8 cellular contexts compared by ENCODE assay signal in genomic region chr2:10408649-10409579, GRCh38. TPM values are rescaled to one million over a fixed set of nuclear protein-coding genes. Genes with fewer than 3 reads are reported as not detected.
DNase-seq lines count a peak whose midpoint lies in the region; ATAC-seq and TF ChIP-seq lines count a peak whose summit lies in the region.

No MANE protein-coding gene starts in this region.

- no peaks in the 10 kb centered on the region for H3K9me3 ChIP-seq in adipocyte (ENCODE audit: control insufficient read depth, low read length)
- no peaks in the 10 kb centered on the region for H3K9me3 ChIP-seq in left ventricle myocardium inferior (replicated peaks)

- peak; percentile 87 to 96 (median 96) for DNase-seq in NCI-H1417 (lab: John Stamatoyannopoulos, UW)
- DNase-seq in T follicular helper cell (ENCODE audit: low read depth): peak; percentile 72
- peak; percentile 89 for DNase-seq in adipocyte (ENCODE audit: low read depth)
- DNase-seq in left ventricle myocardium inferior: peak; percentile 67
- peak; percentile 91 for DNase-seq in retina
- no peak for DNase-seq in foreskin melanocyte

- intact Hi-C loops in left ventricle myocardium inferior (cut with micrococcal nuclease): no loop called here

- TF ChIP-seq CTCF in GM12873 (IDR thresholded peaks at IDR 0.05; ENCODE audit: insufficient read depth, low read depth, low read length, missing control alignments) (peak; percentile 99), left ventricle myocardium inferior (IDR thresholded peaks at IDR 0.05; ENCODE audit: borderline replicate concordance) (peak; percentile 97)

- H3K4me3 ChIP-seq in adipocyte (ENCODE audit: low read length): no peak overlapping the region
- no peak overlapping the region for H3K4me3 ChIP-seq in left ventricle myocardium inferior

- H3K27ac ChIP-seq in left ventricle myocardium inferior (replicated peaks): peak overlapping the region; percentile 91

- no peaks in the 10 kb centered on the region for H3K36me3 ChIP-seq in adipocyte (ENCODE audit: control insufficient read depth, insufficient read depth, low read length, severe bottlenecking)
- H3K36me3 ChIP-seq in left ventricle myocardium inferior: no peaks in the 10 kb centered on the region

- no peak overlapping the region for H3K9ac ChIP-seq in adipocyte (ENCODE audit: low read length)

- peak; percentile 54 for ATAC-seq in HG02759 (IDR thresholded peaks at IDR 0.05; ENCODE audit: unreplicated experiment)

- peaks cover 20% of the 10 kb centered on the region for H3K27me3 ChIP-seq in adipocyte (replicated peaks; ENCODE audit: control insufficient read depth, insufficient read depth, low read length)
- no peaks in the 10 kb centered on the region for H3K27me3 ChIP-seq in left ventricle myocardium inferior (ENCODE audit: low read depth)

- H3K4me1 ChIP-seq in adipocyte (ENCODE audit: control insufficient read depth, insufficient read depth, low read length): peaks cover 44% of the 10 kb centered on the region
- peaks cover 67% of the 10 kb centered on the region for H3K4me1 ChIP-seq in left ventricle myocardium inferior

RNA-seq across cellular contexts. Expression of gene ODC1, which starts 39.2 kb away (rescaled TPM):
- 41.7 TPM for total RNA-seq in left ventricle myocardium inferior
